ENCODE assay signal across 19 cellular contexts in genomic region chr6:36621371-36621855, GRCh38.
"Had no signal": no experiment of that assay in that cellular context is flagged by ENCODE, and none has a peak within 500 bp of the region (broad histone marks: within the 10 kb centered on the region; RNA-seq: fewer than 3 reads in every experiment).

No MANE protein-coding gene starts in this region.

- DNase-seq: activated CD4-positive, alpha-beta memory T cell treated with anti-CD3 and anti-CD28 coated beads, Interleukin-2, amount 10 ng/mL, durations not matched to agents 7 days and 5 days; activated CD4-positive, alpha-beta T cell treated with anti-CD3 and anti-CD28 coated beads, Interleukin-2, amount 10 ng/mL, durations not matched to agents 24 days and 14 days; brain microvascular endothelial cell; endodermal cell; stimulated activated CD4-positive, alpha-beta T cell treated with anti-CD3 and anti-CD28 coated beads, Interleukin-2, amount 100 ng/mL, for 24 hours had no signal

- ATAC-seq: activated naive CD4-positive, alpha-beta T cell treated with anti-CD3 and anti-CD28 coated beads, Interleukin-2, amount 50 U/mL, for 72 hours; gastroesophageal sphincter; natural killer cell treated with Interleukin-12 subunit alpha and Interleukin-12 subunit beta and Interleukin-15 and Interleukin-18, amount 100 ng/mL, for 72 hours; stimulated activated effector memory CD8-positive, alpha-beta T cell treated with anti-CD3 and anti-CD28 coated beads, Interleukin-12 subunit alpha, Interleukin-12 subunit beta, amount 100 ng/mL, for 72 hours had no signal

- H3K9me3 ChIP-seq: ascending aorta, gastroesophageal sphincter, heart left ventricle, neutrophil, ovary, prostate gland had no signal

- H3K27me3 ChIP-seq: ascending aorta, brain microvascular endothelial cell, gastroesophageal sphincter, heart left ventricle, neutrophil, ovary had no signal

- H3K36me3 ChIP-seq: ascending aorta, brain microvascular endothelial cell, gastroesophageal sphincter, heart left ventricle, neutrophil, ovary, prostate gland had no signal

- H3K27ac Mint-ChIP-seq: activated CD4-positive, alpha-beta memory T cell treated with anti-CD3 and anti-CD28 coated beads, Interleukin-2, amount 10 ng/mL, durations not matched to agents 7 days and 5 days; activated CD4-positive, alpha-beta T cell treated with anti-CD3 and anti-CD28 coated beads, Interleukin-2, amount 10 ng/mL, durations not matched to agents 24 days and 14 days; activated naive CD4-positive, alpha-beta T cell treated with anti-CD3 and anti-CD28 coated beads, Interleukin-2, amount 50 U/mL, for 72 hours; activated T-helper 1 cell treated with anti-CD3 and anti-CD28 coated beads, Interleukin-12 subunit alpha, Interleukin-12 subunit beta, Interleukin-2, Interleukin-4 antibody, amounts not matched to agents 30 ng/mL and 10 ng/mL and 1 ng/mL, durations not matched to agents 14 hours and 24 hours and 36 hours; endodermal cell; mesothelial cell of epicardium; T-helper 1 cell treated with Interleukin-12 subunit alpha and Interleukin-12 subunit beta and Interleukin-4 antibody, amounts not matched to agents 30 μg/mL and 1 μg/mL, for 36 hours had no signal

- H3K27me3 Mint-ChIP-seq: activated CD4-positive, alpha-beta memory T cell treated with anti-CD3 and anti-CD28 coated beads, Interleukin-2, amount 10 ng/mL, durations not matched to agents 7 days and 5 days; activated CD4-positive, alpha-beta T cell treated with anti-CD3 and anti-CD28 coated beads, Interleukin-2, amount 10 ng/mL, durations not matched to agents 24 days and 14 days; natural killer cell treated with Interleukin-12 subunit alpha and Interleukin-12 subunit beta and Interleukin-15 and Interleukin-18, amount 100 ng/mL, for 72 hours had no signal

- H3K9me3 Mint-ChIP-seq: activated CD4-positive, alpha-beta memory T cell treated with anti-CD3 and anti-CD28 coated beads, Interleukin-2, amount 10 ng/mL, durations not matched to agents 7 days and 5 days; activated CD4-positive, alpha-beta T cell treated with anti-CD3 and anti-CD28 coated beads, Interleukin-2, amount 10 ng/mL, durations not matched to agents 24 days and 14 days; activated naive CD4-positive, alpha-beta T cell treated with anti-CD3 and anti-CD28 coated beads, Interleukin-2, amount 50 U/mL, for 72 hours; activated T-helper 1 cell treated with anti-CD3 and anti-CD28 coated beads, Interleukin-12 subunit alpha, Interleukin-12 subunit beta, Interleukin-2, Interleukin-4 antibody, amounts not matched to agents 30 ng/mL and 10 ng/mL and 1 ng/mL, durations not matched to agents 14 hours and 24 hours and 36 hours; endodermal cell; mesothelial cell of epicardium; natural killer cell treated with Interleukin-12 subunit alpha and Interleukin-12 subunit beta and Interleukin-15 and Interleukin-18, amount 100 ng/mL, for 72 hours; stimulated activated effector memory CD8-positive, alpha-beta T cell treated with anti-CD3 and anti-CD28 coated beads, Interleukin-12 subunit alpha, Interleukin-12 subunit beta, amount 100 ng/mL, for 72 hours; T-helper 1 cell treated with Interleukin-12 subunit alpha and Interleukin-12 subunit beta and Interleukin-4 antibody, amounts not matched to agents 30 μg/mL and 1 μg/mL, for 36 hours had no signal

- H3K36me3 Mint-ChIP-seq: activated naive CD4-positive, alpha-beta T cell treated with anti-CD3 and anti-CD28 coated beads, Interleukin-2, amount 50 U/mL, for 72 hours; mesothelial cell of epicardium; natural killer cell treated with Interleukin-12 subunit alpha and Interleukin-12 subunit beta and Interleukin-15 and Interleukin-18, amount 100 ng/mL, for 72 hours had no signal

- H3K4me3 Mint-ChIP-seq: activated CD4-positive, alpha-beta memory T cell treated with anti-CD3 and anti-CD28 coated beads, Interleukin-2, amount 10 ng/mL, durations not matched to agents 7 days and 5 days; activated CD4-positive, alpha-beta T cell treated with anti-CD3 and anti-CD28 coated beads, Interleukin-2, amount 10 ng/mL, durations not matched to agents 24 days and 14 days; activated T-helper 1 cell treated with anti-CD3 and anti-CD28 coated beads, Interleukin-12 subunit alpha, Interleukin-12 subunit beta, Interleukin-2, Interleukin-4 antibody, amounts not matched to agents 30 ng/mL and 10 ng/mL and 1 ng/mL, durations not matched to agents 14 hours and 24 hours and 36 hours; endodermal cell; mesothelial cell of epicardium; natural killer cell treated with Interleukin-12 subunit alpha and Interleukin-12 subunit beta and Interleukin-15 and Interleukin-18, amount 100 ng/mL, for 72 hours; stimulated activated effector memory CD8-positive, alpha-beta T cell treated with anti-CD3 and anti-CD28 coated beads, Interleukin-12 subunit alpha, Interleukin-12 subunit beta, amount 100 ng/mL, for 72 hours; T-helper 1 cell treated with Interleukin-12 subunit alpha and Interleukin-12 subunit beta and Interleukin-4 antibody, amounts not matched to agents 30 μg/mL and 1 μg/mL, for 36 hours had no signal

- H3K4me3 ChIP-seq: ascending aorta, gastroesophageal sphincter, heart left ventricle, lung, ovary, prostate gland, skin epidermis had no signal

- H3K27ac ChIP-seq: ascending aorta, brain microvascular endothelial cell, gastroesophageal sphincter, ovary, prostate gland, skin epidermis had no signal
